9 cellular contexts compared by ENCODE assay signal in genomic region chr6:105714846-105715245, GRCh38.
"Had no signal": no experiment of that assay in that cellular context is flagged by ENCODE, and none has a peak within 500 bp of the region (broad histone marks: within the 10 kb centered on the region; RNA-seq: fewer than 3 reads in every experiment).

No MANE protein-coding gene starts in this region.

- H3K9ac ChIP-seq: GM23248 had no signal

- H3K27ac Mint-ChIP-seq: HFFc6, IgD-negative memory B cell had no signal

- H3K27ac ChIP-seq: GM23248 had no signal

- ATAC-seq: HCT116, HepG2 had no signal

- H3K4me1 Mint-ChIP-seq: IgD-negative memory B cell had no signal

- H2AFZ ChIP-seq: GM23248 had no signal

- H3K4me1 ChIP-seq: HAP-1 had no signal

- H3K4me3 ChIP-seq: GM23248, HAP-1 had no signal

- H3K36me3 ChIP-seq: HAP-1 had no signal

- DNase-seq: GM23248, GOT3, H7, HFFc6, KBM-7 had no signal

- H3K4me3 Mint-ChIP-seq: HFFc6, IgD-negative memory B cell had no signal
